ENCODE assay signal across 1 cellular context in the genomic region with DNA sequence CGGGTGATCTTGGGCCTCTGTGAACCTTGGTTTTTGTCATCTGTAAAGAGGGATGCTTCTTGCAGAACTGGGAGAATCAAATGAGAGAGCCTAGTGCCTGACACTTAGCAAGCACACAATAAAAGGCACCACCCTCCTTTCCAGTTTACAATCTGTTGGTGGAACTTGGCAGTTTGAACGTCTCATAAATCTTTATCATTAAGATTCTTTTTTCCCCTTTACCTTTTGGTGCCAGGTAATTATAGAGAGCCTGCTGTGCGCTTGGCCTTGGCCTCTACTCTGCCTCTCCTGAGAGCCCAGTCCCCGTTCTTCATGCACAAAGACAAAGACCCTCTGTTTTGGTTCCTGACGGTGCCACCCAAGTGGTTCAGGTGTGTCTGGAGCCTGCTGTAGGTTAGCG.
TF ChIP-seq lines count a peak whose summit lies in the region.

No MANE protein-coding gene starts in this region.

TF ChIP-seq in HepG2, 621 proteins besides CTCF, POLR2A, EP300 and RAD21 (continued from another document):
- TF ChIP-seq, protein P1, sequence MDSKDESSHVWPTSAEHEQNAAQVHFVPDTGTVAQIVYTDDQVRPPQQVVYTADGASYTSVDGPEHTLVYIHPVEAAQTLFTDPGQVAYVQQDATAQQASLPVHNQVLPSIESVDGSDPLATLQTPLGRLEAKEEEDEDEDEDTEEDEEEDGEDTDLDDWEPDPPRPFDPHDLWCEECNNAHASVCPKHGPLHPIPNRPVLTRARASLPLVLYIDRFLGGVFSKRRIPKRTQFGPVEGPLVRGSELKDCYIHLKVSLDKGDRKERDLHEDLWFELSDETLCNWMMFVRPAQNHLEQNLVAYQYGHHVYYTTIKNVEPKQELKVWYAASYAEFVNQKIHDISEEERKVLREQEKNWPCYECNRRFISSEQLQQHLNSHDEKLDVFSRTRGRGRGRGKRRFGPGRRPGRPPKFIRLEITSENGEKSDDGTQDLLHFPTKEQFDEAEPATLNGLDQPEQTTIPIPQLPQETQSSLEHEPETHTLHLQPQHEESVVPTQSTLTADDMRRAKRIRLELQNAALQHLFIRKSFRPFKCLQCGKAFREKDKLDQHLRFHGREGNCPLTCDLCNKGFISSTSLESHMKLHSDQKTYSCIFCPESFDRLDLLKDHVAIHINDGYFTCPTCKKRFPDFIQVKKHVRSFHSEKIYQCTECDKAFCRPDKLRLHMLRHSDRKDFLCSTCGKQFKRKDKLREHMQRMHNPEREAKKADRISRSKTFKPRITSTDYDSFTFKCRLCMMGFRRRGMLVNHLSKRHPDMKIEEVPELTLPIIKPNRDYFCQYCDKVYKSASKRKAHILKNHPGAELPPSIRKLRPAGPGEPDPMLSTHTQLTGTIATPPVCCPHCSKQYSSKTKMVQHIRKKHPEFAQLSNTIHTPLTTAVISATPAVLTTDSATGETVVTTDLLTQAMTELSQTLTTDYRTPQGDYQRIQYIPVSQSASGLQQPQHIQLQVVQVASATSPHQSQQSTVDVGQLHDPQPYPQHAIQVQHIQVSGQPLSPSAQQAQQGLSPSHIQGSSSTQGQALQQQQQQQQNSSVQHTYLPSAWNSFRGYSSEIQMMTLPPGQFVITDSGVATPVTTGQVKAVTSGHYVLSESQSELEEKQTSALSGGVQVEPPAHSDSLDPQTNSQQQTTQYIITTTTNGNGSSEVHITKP (CRISPR knock-in tag; IDR thresholded peaks at IDR 0.05; ENCODE audit: low read depth): no peak
- TF ChIP-seq, protein P2, sequence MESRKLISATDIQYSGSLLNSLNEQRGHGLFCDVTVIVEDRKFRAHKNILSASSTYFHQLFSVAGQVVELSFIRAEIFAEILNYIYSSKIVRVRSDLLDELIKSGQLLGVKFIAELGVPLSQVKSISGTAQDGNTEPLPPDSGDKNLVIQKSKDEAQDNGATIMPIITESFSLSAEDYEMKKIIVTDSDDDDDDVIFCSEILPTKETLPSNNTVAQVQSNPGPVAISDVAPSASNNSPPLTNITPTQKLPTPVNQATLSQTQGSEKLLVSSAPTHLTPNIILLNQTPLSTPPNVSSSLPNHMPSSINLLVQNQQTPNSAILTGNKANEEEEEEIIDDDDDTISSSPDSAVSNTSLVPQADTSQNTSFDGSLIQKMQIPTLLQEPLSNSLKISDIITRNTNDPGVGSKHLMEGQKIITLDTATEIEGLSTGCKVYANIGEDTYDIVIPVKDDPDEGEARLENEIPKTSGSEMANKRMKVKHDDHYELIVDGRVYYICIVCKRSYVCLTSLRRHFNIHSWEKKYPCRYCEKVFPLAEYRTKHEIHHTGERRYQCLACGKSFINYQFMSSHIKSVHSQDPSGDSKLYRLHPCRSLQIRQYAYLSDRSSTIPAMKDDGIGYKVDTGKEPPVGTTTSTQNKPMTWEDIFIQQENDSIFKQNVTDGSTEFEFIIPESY (CRISPR knock-in tag; IDR thresholded peaks at IDR 0.05): no peak
- TF ChIP-seq, protein P3, sequence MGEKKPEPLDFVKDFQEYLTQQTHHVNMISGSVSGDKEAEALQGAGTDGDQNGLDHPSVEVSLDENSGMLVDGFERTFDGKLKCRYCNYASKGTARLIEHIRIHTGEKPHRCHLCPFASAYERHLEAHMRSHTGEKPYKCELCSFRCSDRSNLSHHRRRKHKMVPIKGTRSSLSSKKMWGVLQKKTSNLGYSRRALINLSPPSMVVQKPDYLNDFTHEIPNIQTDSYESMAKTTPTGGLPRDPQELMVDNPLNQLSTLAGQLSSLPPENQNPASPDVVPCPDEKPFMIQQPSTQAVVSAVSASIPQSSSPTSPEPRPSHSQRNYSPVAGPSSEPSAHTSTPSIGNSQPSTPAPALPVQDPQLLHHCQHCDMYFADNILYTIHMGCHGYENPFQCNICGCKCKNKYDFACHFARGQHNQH (CRISPR knock-in tag; IDR thresholded peaks at IDR 0.05): no peak
- TF ChIP-seq SPEN (CRISPR knock-in tag; IDR thresholded peaks at IDR 0.05; ENCODE audit: low read depth) (no peak), ZFX (CRISPR knock-in tag; IDR thresholded peaks at IDR 0.05; ENCODE audit: low read depth) (no peak)
